Comparison of ENCODE assay signal across 34 cellular contexts in genomic region chr11:58000699-58001098, GRCh38. TPM values are rescaled to one million over a fixed set of nuclear protein-coding genes. Genes with fewer than 3 reads are reported as not detected.
"Had no signal": no experiment of that assay in that cellular context is flagged by ENCODE, and none has a peak within 500 bp of the region (broad histone marks: within the 10 kb centered on the region; RNA-seq: fewer than 3 reads in every experiment).

No MANE protein-coding gene starts in this region.

- H3K36me3 Mint-ChIP-seq: stimulated activated effector memory CD8-positive, alpha-beta T cell treated with anti-CD3 and anti-CD28 coated beads, Interleukin-12 subunit alpha, Interleukin-12 subunit beta, amount 100 ng/mL, for 72 hours; stimulated activated memory B cell treated with anti-CD40 and anti-IgM and Interleukin-4, amounts not matched to agents 10 μg/mL and 1 μg/mL and 100 μg/mL, for 72 hours; stimulated activated naive B cell treated with anti-CD40 and anti-IgM and Interleukin-4, amounts not matched to agents 10 μg/mL and 1 μg/mL and 100 μg/mL, for 72 hours; type B pancreatic cell had no signal

- H3K36me3 ChIP-seq: stomach, suprapubic skin, thoracic aorta, thyroid gland, tibial artery, tibial nerve, transverse colon, upper lobe of left lung, upper lobe of right lung, uterus, vagina had no signal

- H3K9me3 Mint-ChIP-seq: stimulated activated effector memory CD8-positive, alpha-beta T cell treated with anti-CD3 and anti-CD28 coated beads, Interleukin-12 subunit alpha, Interleukin-12 subunit beta, amount 100 ng/mL, for 72 hours; stimulated activated memory B cell treated with anti-CD40 and anti-IgM and Interleukin-4, amounts not matched to agents 10 μg/mL and 1 μg/mL and 100 μg/mL, for 72 hours; stimulated activated naive B cell treated with anti-CD40 and anti-IgM and Interleukin-4, amounts not matched to agents 10 μg/mL and 1 μg/mL and 100 μg/mL, for 72 hours; stimulated activated naive CD8-positive, alpha-beta T cell treated with anti-CD3 and anti-CD28 coated beads, Interleukin-15, Interleukin-2, amounts not matched to agents 100 ng/mL and 50 ng/mL, for 24 hours; type B pancreatic cell had no signal

- H3K27me3 Mint-ChIP-seq: type B pancreatic cell had no signal

- FAIRE-seq: urothelium cell line had no signal

- H3K4me1 ChIP-seq: stomach, suprapubic skin, testis, thyroid gland, tibial artery, tibial nerve, transverse colon, upper lobe of right lung, uterus, vagina had no signal

- DNase-seq: stimulated activated CD4-positive, alpha-beta T cell treated with anti-CD3 and anti-CD28 coated beads, Interleukin-2, amount 100 ng/mL, for 48 hours; stimulated activated CD4-positive, alpha-beta T cell treated with anti-CD3 and anti-CD28 coated beads, Interleukin-4, amount 100 ng/mL, for 1 hour; stimulated activated CD4-positive, alpha-beta T cell treated with anti-CD3 and anti-CD28 coated beads, Interleukin-4, amount 100 ng/mL, for 24 hours; stimulated activated CD4-positive, alpha-beta T cell treated with anti-CD3 and anti-CD28 coated beads, Interleukin-4, amount 100 ng/mL, for 4 hours; stimulated activated CD8-positive, alpha-beta memory T cell treated with anti-CD3 and anti-CD28 coated beads, Interleukin-4, amount 100 ng/mL, for 48 hours; stimulated activated naive B cell treated with anti-CD40 and anti-IgM and Interleukin-4, amounts not matched to agents 10 μg/mL and 1 μg/mL and 100 μg/mL, for 72 hours; stimulated activated naive CD4-positive, alpha-beta T cell; stimulated activated naive CD4-positive, alpha-beta T cell treated with Interleukin-2 at 50 U/mL for 16 hours; stimulated activated naive CD8-positive, alpha-beta T cell treated with anti-CD3 and anti-CD28 coated beads, Interleukin-15, amount 100 ng/mL, for 72 hours; stimulated activated naive CD8-positive, alpha-beta T cell treated with anti-CD3 and anti-CD28 coated beads, Interleukin-15, Interleukin-2, amounts not matched to agents 100 U/mL and 50 U/mL, for 24 hours; stomach; substantia nigra; testis; thyroid gland; tibial artery; transverse colon; trophoblast cell; upper lobe of left lung; upper lobe of right lung; uterus had no signal

- H3K27ac ChIP-seq: stomach, suprapubic skin, testis, thoracic aorta, thyroid gland, tibial artery, tibial nerve, transverse colon, upper lobe of left lung, upper lobe of right lung, uterus, vagina had no signal

- H3K4me1 Mint-ChIP-seq: stimulated activated effector memory CD8-positive, alpha-beta T cell treated with anti-CD3 and anti-CD28 coated beads, Interleukin-12 subunit alpha, Interleukin-12 subunit beta, amount 100 ng/mL, for 72 hours; stimulated activated memory B cell treated with anti-CD40 and anti-IgM and Interleukin-4, amounts not matched to agents 10 μg/mL and 1 μg/mL and 100 μg/mL, for 72 hours; stimulated activated naive B cell treated with anti-CD40 and anti-IgM and Interleukin-4, amounts not matched to agents 10 μg/mL and 1 μg/mL and 100 μg/mL, for 72 hours had no signal

- H3K4me3 ChIP-seq: stomach, suprapubic skin, testis, thoracic aorta, thyroid gland, tibial artery, tibial nerve, transverse colon, upper lobe of left lung, upper lobe of right lung, uterus, vagina had no signal

- H3K27ac Mint-ChIP-seq: stimulated activated effector memory CD8-positive, alpha-beta T cell treated with anti-CD3 and anti-CD28 coated beads, Interleukin-12 subunit alpha, Interleukin-12 subunit beta, amount 100 ng/mL, for 72 hours; stimulated activated memory B cell treated with anti-CD40 and anti-IgM and Interleukin-4, amounts not matched to agents 10 μg/mL and 1 μg/mL and 100 μg/mL, for 72 hours; stimulated activated naive B cell treated with anti-CD40 and anti-IgM and Interleukin-4, amounts not matched to agents 10 μg/mL and 1 μg/mL and 100 μg/mL, for 72 hours; stimulated activated naive CD8-positive, alpha-beta T cell treated with anti-CD3 and anti-CD28 coated beads, Interleukin-15, amount 100 ng/mL, for 72 hours; stimulated activated naive CD8-positive, alpha-beta T cell treated with anti-CD3 and anti-CD28 coated beads, Interleukin-15, Interleukin-2, amounts not matched to agents 100 ng/mL and 50 ng/mL, for 24 hours; type B pancreatic cell had no signal

- H3K27me3 ChIP-seq: stomach, suprapubic skin, testis, thyroid gland, tibial artery, tibial nerve, transverse colon, upper lobe of left lung, upper lobe of right lung, uterus, vagina had no signal

- ATAC-seq: stimulated activated effector memory CD8-positive, alpha-beta T cell treated with anti-CD3 and anti-CD28 coated beads, Interleukin-12 subunit alpha, Interleukin-12 subunit beta, amount 100 ng/mL, for 72 hours; stimulated activated memory B cell treated with anti-CD40 and anti-IgM and Interleukin-4, amounts not matched to agents 10 μg/mL and 1 μg/mL and 100 μg/mL, for 72 hours; stimulated activated naive B cell treated with anti-CD40 and anti-IgM and Interleukin-4, amounts not matched to agents 10 μg/mL and 1 μg/mL and 100 μg/mL, for 72 hours; stimulated activated naive CD8-positive, alpha-beta T cell treated with anti-CD3 and anti-CD28 coated beads, Interleukin-15, amount 100 ng/mL, for 72 hours; stimulated activated naive CD8-positive, alpha-beta T cell treated with anti-CD3 and anti-CD28 coated beads, Interleukin-15, Interleukin-2, amounts not matched to agents 100 U/mL and 50 U/mL, for 24 hours; upper lobe of right lung had no signal

- H3K9me3 ChIP-seq: stomach, suprapubic skin, testis, thoracic aorta, thyroid gland, tibial artery, transverse colon, upper lobe of left lung, upper lobe of right lung, uterus, vagina had no signal

- H3K4me3 Mint-ChIP-seq: stimulated activated effector memory CD8-positive, alpha-beta T cell treated with anti-CD3 and anti-CD28 coated beads, Interleukin-12 subunit alpha, Interleukin-12 subunit beta, amount 100 ng/mL, for 72 hours; stimulated activated memory B cell treated with anti-CD40 and anti-IgM and Interleukin-4, amounts not matched to agents 10 μg/mL and 1 μg/mL and 100 μg/mL, for 72 hours; stimulated activated naive B cell treated with anti-CD40 and anti-IgM and Interleukin-4, amounts not matched to agents 10 μg/mL and 1 μg/mL and 100 μg/mL, for 72 hours; stimulated activated naive CD8-positive, alpha-beta T cell treated with anti-CD3 and anti-CD28 coated beads, Interleukin-15, amount 100 ng/mL, for 72 hours; stimulated activated naive CD8-positive, alpha-beta T cell treated with anti-CD3 and anti-CD28 coated beads, Interleukin-15, Interleukin-2, amounts not matched to agents 100 ng/mL and 50 ng/mL, for 24 hours; type B pancreatic cell had no signal

RNA-seq across cellular contexts. Expression of gene OR9Q1, which starts 23.0 kb away (rescaled TPM):
- total RNA-seq: stomach, subcutaneous adipose tissue, temporal lobe, thoracic aorta, thyroid gland, tibial nerve, transverse colon, upper lobe of left lung, upper lobe of right lung, ureter, urinary bladder, uterus, vagina had no signal
- polyA plus RNA-seq: stomach, urinary bladder had no signal

RNA-seq across cellular contexts. Expression of gene OR6Q1, which starts 30.1 kb away (rescaled TPM):
- total RNA-seq: stomach, subcutaneous adipose tissue, temporal lobe, thoracic aorta, thyroid gland, tibial nerve, transverse colon, upper lobe of left lung, upper lobe of right lung, ureter, urinary bladder, uterus, vagina had no signal
- polyA plus RNA-seq: stomach, thymus, urinary bladder had no signal
